ENCODE assay signal across 36 cellular contexts in genomic region chr19:16531380-16531669, GRCh38. TPM values are rescaled to one million over a fixed set of nuclear protein-coding genes. Genes with fewer than 3 reads are reported as not detected.
"Had no signal": no experiment of that assay in that cellular context is flagged by ENCODE, and none has a peak within 500 bp of the region (broad histone marks: within the 10 kb centered on the region; RNA-seq: fewer than 3 reads in every experiment).

No MANE protein-coding gene starts in this region.

- DNase-seq: activated CD4-positive, alpha-beta memory T cell treated with anti-CD3 and anti-CD28 coated beads, Interleukin-2, amount 10 ng/mL, durations not matched to agents 7 days and 5 days; activated CD4-positive, alpha-beta T cell treated with anti-CD3 and anti-CD28 coated beads for 1 hour; activated CD4-positive, alpha-beta T cell treated with anti-CD3 and anti-CD28 coated beads for 48 hours; activated CD4-positive, CD25-positive, alpha-beta regulatory T cell; activated CD8-positive, alpha-beta memory T cell treated with anti-CD3 and anti-CD28 coated beads for 24 hours; activated CD8-positive, alpha-beta memory T cell treated with anti-CD3 and anti-CD28 coated beads, Interleukin-2, amount 10 ng/mL, durations not matched to agents 7 days and 5 days; activated CD8-positive, alpha-beta memory T cell treated with anti-CD3 and anti-CD28 coated beads, Interleukin-2, amount 50 U/mL, for 48 hours; activated gamma-delta T cell; activated naive CD4-positive, alpha-beta T cell treated with Interleukin-2 at 50 U/mL for 16 hours; activated naive CD8-positive, alpha-beta T cell treated with anti-CD3 and anti-CD28 coated beads, Interleukin-2, amount 10 ng/mL, durations not matched to agents 7 days and 5 days; amygdala; body of pancreas; NCI-H1105; NCI-H1436; NCI-H1694 treated with DMSO at 0.1 percent for 48 hours; NCI-H2029; NCI-H345; NCI-H524 treated with DMSO at 0.1 percent for 48 hours; PC-3; Peyer's patch; SIG-M5; T-helper 1 cell; T-helper 2 cell; T-helper 9 cell; WERI-Rb-1 had no signal

- ATAC-seq: activated CD8-positive, alpha-beta memory T cell treated with anti-CD3 and anti-CD28 coated beads, Interleukin-2, amount 10 ng/mL, durations not matched to agents 7 days and 5 days; body of pancreas; PC-3; Right ventricle myocardium inferior; SK-N-SH treated with all-trans-retinoic acid at 6 μM for 48 hours had no signal

- H3K27me3 Mint-ChIP-seq: activated CD4-positive, alpha-beta memory T cell treated with anti-CD3 and anti-CD28 coated beads, Interleukin-2, amount 10 ng/mL, durations not matched to agents 7 days and 5 days; activated CD8-positive, alpha-beta memory T cell treated with anti-CD3 and anti-CD28 coated beads, Interleukin-2, amount 10 ng/mL, durations not matched to agents 7 days and 5 days; activated naive CD4-positive, alpha-beta T cell treated with anti-CD3 and anti-CD28 coated beads, Interleukin-2, amount 50 U/mL, for 24 hours; activated naive CD8-positive, alpha-beta T cell treated with anti-CD3 and anti-CD28 coated beads, Interleukin-2, amount 10 ng/mL, durations not matched to agents 7 days and 5 days had no signal

- H3K4me3 Mint-ChIP-seq: activated CD4-positive, alpha-beta memory T cell treated with anti-CD3 and anti-CD28 coated beads, Interleukin-2, amount 10 ng/mL, durations not matched to agents 7 days and 5 days; activated CD8-positive, alpha-beta memory T cell treated with anti-CD3 and anti-CD28 coated beads, Interleukin-2, amount 10 ng/mL, durations not matched to agents 7 days and 5 days; activated naive CD4-positive, alpha-beta T cell treated with anti-CD3 and anti-CD28 coated beads, Interleukin-2, amount 50 U/mL, for 24 hours; activated naive CD8-positive, alpha-beta T cell treated with anti-CD3 and anti-CD28 coated beads, Interleukin-2, amount 10 ng/mL, durations not matched to agents 7 days and 5 days had no signal

- H3K4me3 ChIP-seq: ascending aorta, body of pancreas, breast epithelium, Peyer's patch had no signal

- H3K4me1 ChIP-seq: ascending aorta, body of pancreas, breast epithelium, Peyer's patch had no signal

- H3K27ac Mint-ChIP-seq: activated CD4-positive, alpha-beta memory T cell treated with anti-CD3 and anti-CD28 coated beads, Interleukin-2, amount 10 ng/mL, durations not matched to agents 7 days and 5 days; activated CD8-positive, alpha-beta memory T cell treated with anti-CD3 and anti-CD28 coated beads, Interleukin-2, amount 10 ng/mL, durations not matched to agents 7 days and 5 days; activated naive CD4-positive, alpha-beta T cell treated with anti-CD3 and anti-CD28 coated beads, Interleukin-2, amount 50 U/mL, for 24 hours; activated T-helper 2 cell treated with anti-CD3 and anti-CD28 coated beads, Interferon-gamma antibody, Interleukin-2, Interleukin-4, amounts not matched to agents 10 μg/mL and 5 μg/mL and 100 μg/mL, durations not matched to agents 14 hours and 24 hours and 36 hours had no signal

- H3K27me3 ChIP-seq: ascending aorta, body of pancreas, breast epithelium, Peyer's patch had no signal

- H3K4me1 Mint-ChIP-seq: activated CD4-positive, alpha-beta memory T cell treated with anti-CD3 and anti-CD28 coated beads, Interleukin-2, amount 10 ng/mL, durations not matched to agents 7 days and 5 days; activated CD8-positive, alpha-beta memory T cell treated with anti-CD3 and anti-CD28 coated beads, Interleukin-2, amount 10 ng/mL, durations not matched to agents 7 days and 5 days; activated naive CD4-positive, alpha-beta T cell treated with anti-CD3 and anti-CD28 coated beads, Interleukin-2, amount 50 U/mL, for 24 hours; activated naive CD8-positive, alpha-beta T cell treated with anti-CD3 and anti-CD28 coated beads, Interleukin-2, amount 10 ng/mL, durations not matched to agents 7 days and 5 days had no signal

- H3K9me3 ChIP-seq: ascending aorta, body of pancreas, breast epithelium, Peyer's patch had no signal

- H3K27ac ChIP-seq: ascending aorta, body of pancreas, breast epithelium, Peyer's patch, RWPE1, WERI-Rb-1 had no signal

- H3K9me3 Mint-ChIP-seq: activated CD4-positive, alpha-beta memory T cell treated with anti-CD3 and anti-CD28 coated beads, Interleukin-2, amount 10 ng/mL, durations not matched to agents 7 days and 5 days; activated naive CD4-positive, alpha-beta T cell treated with anti-CD3 and anti-CD28 coated beads, Interleukin-2, amount 50 U/mL, for 24 hours; activated naive CD8-positive, alpha-beta T cell treated with anti-CD3 and anti-CD28 coated beads, Interleukin-2, amount 10 ng/mL, durations not matched to agents 7 days and 5 days; activated T-helper 2 cell treated with anti-CD3 and anti-CD28 coated beads, Interferon-gamma antibody, Interleukin-2, Interleukin-4, amounts not matched to agents 10 μg/mL and 5 μg/mL and 100 μg/mL, durations not matched to agents 14 hours and 24 hours and 36 hours had no signal

RNA-seq across cellular contexts. Expression of gene CALR3, which starts 35.4 kb away (rescaled TPM):
- total RNA-seq: activated CD4-positive, alpha-beta memory T cell treated with anti-CD3 and anti-CD28 coated beads, Interleukin-2, amount 10 ng/mL, durations not matched to agents 7 days and 5 days; activated CD8-positive, alpha-beta memory T cell treated with anti-CD3 and anti-CD28 coated beads, Interleukin-2, amount 10 ng/mL, durations not matched to agents 7 days and 5 days; activated naive CD8-positive, alpha-beta T cell treated with anti-CD3 and anti-CD28 coated beads, Interleukin-2, amount 10 ng/mL, durations not matched to agents 7 days and 5 days; activated T-helper 2 cell treated with anti-CD3 and anti-CD28 coated beads, Interferon-gamma antibody, Interleukin-2, Interleukin-4, amounts not matched to agents 10 μg/mL and 5 μg/mL and 100 μg/mL, durations not matched to agents 14 hours and 24 hours and 36 hours; ascending aorta; body of pancreas; breast epithelium; cardiac septum; M059J; NCI-H460; Peyer's patch; Right ventricle myocardium inferior had no signal
- polyA plus RNA-seq: adipose tissue had no signal
